18 cellular contexts compared by ENCODE assay signal in the genomic region with DNA sequence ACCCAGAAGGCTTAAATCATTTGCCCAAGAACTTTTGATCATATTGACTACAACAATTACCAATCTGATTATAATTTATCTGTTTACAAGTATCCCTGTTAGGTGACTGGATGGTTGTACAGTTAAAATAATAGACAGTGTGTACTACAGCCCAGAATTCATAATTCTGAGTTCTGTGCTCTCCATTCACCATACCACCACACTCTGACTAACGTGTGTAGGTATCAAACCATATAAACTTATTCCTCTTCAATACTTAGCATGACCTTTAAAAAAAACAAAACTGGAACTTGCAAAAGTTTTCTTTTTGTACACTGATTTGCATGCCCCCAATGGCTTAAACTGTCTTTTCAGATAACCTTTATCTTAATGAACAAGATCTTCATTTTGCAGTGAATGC. TPM values are rescaled to one million over a fixed set of nuclear protein-coding genes. Genes with fewer than 3 reads are reported as not detected.
DNase-seq lines count a peak whose midpoint lies in the region; ATAC-seq and TF ChIP-seq lines count a peak whose summit lies in the region.
"Had no signal": no experiment of that assay in that cellular context is flagged by ENCODE, and none has a peak within 500 bp of the region (broad histone marks: within the 10 kb centered on the region; RNA-seq: fewer than 3 reads in every experiment).

No MANE protein-coding gene starts in this region.

- no peaks in the 10 kb centered on the region for H3K27me3 ChIP-seq in CD4-positive, alpha-beta memory T cell (ENCODE audit: insufficient read depth, low read length)
- H3K27me3 ChIP-seq: MG63 had no signal

- TF ChIP-seq CTCF in activated CD8-positive, alpha-beta T cell treated with anti-CD3 and anti-CD28 coated beads for 36 hours (IDR thresholded peaks at IDR 0.05), result no peak

- CTCF ChIA-PET in CD4-positive, alpha-beta memory T cell (lab: Charles Lee; ENCODE audit: partially characterized antibody), result interaction anchor here (0.9 to 2.3 kb wide), 3 partner anchors 11 to 159 kb away, joined by 5 to 17 read pairs (median 5); no protein-coding TSS in a partner anchor
- CTCF ChIA-PET in activated CD8-positive, alpha-beta T cell treated with anti-CD3 and anti-CD28 coated beads for 36 hours (lab: Charles Lee), result interaction anchor here (1.2 to 15.8 kb wide), 3 partner anchors 11 to 158 kb away, joined by 4 to 326 read pairs (median 11); no protein-coding TSS in a partner anchor

- peaks cover 10% of the 10 kb centered on the region for H3K36me3 ChIP-seq in CD4-positive, alpha-beta memory T cell (ENCODE audit: insufficient read depth, low read length)
- H3K36me3 ChIP-seq: MG63 had no signal

- POLR2A ChIA-PET in CD4-positive, alpha-beta memory T cell (lab: Charles Lee; ENCODE audit: partially characterized antibody), result no interaction called here
- POLR2A ChIA-PET in activated CD8-positive, alpha-beta T cell treated with anti-CD3 and anti-CD28 coated beads for 36 hours (lab: Charles Lee), result no interaction called here

- H3K4me1 ChIP-seq in CD4-positive, alpha-beta memory T cell (ENCODE audit: insufficient read depth, low read length), result peaks cover 22% of the 10 kb centered on the region

- peaks cover 25% of the 10 kb centered on the region for H3K4me1 Mint-ChIP-seq in activated T-cell treated with anti-CD3 and anti-CD28 coated beads, Interleukin-2, amount 50 U/mL, for 72 hours (ENCODE audit: low read depth)
- peaks cover 42% of the 10 kb centered on the region for H3K4me1 Mint-ChIP-seq in activated T-cell treated with anti-CD3 and anti-CD28 coated beads, Interleukin-2, amount 50 U/mL, for 4 hours (ENCODE audit: low read depth)
- H3K4me1 Mint-ChIP-seq in CD4-positive, alpha-beta memory T cell, result peaks cover 33 to 46% (median 39%) of the 10 kb centered on the region in 4 donors
- H3K4me1 Mint-ChIP-seq in activated CD8-positive, alpha-beta T cell treated with anti-CD3 and anti-CD28 coated beads for 36 hours (ENCODE audit: low read depth), result peaks cover 43% of the 10 kb centered on the region
- peaks cover 21% of the 10 kb centered on the region for H3K4me1 Mint-ChIP-seq in memory B cell

- no peaks in the 10 kb centered on the region for H3K27me3 Mint-ChIP-seq in activated T-cell treated with anti-CD3 and anti-CD28 coated beads, Interleukin-2, amount 50 U/mL, for 72 hours (ENCODE audit: low read depth)
- H3K27me3 Mint-ChIP-seq in activated T-cell treated with anti-CD3 and anti-CD28 coated beads, Interleukin-2, amount 50 U/mL, for 4 hours (ENCODE audit: low read depth), result no peaks in the 10 kb centered on the region
- H3K27me3 Mint-ChIP-seq in CD4-positive, alpha-beta memory T cell, result no peaks in the 10 kb centered on the region
- H3K27me3 Mint-ChIP-seq in activated CD8-positive, alpha-beta T cell treated with anti-CD3 and anti-CD28 coated beads for 36 hours, result no peaks in the 10 kb centered on the region
- no peaks in the 10 kb centered on the region for H3K27me3 Mint-ChIP-seq in memory B cell

- no peak overlapping the region for H3K27ac ChIP-seq in CD4-positive, alpha-beta memory T cell (ENCODE audit: low read depth, low read length)
- H3K27ac ChIP-seq: KMS-11 had no signal

- ATAC-seq in activated T-cell treated with anti-CD3 and anti-CD28 coated beads, Interleukin-2, amount 50 U/mL, for 72 hours (replicated peaks in 1 of 2), result no peak
- no peak for ATAC-seq in activated T-cell treated with anti-CD3 and anti-CD28 coated beads, Interleukin-2, amount 50 U/mL, for 4 hours
- ATAC-seq in activated CD8-positive, alpha-beta T cell treated with anti-CD3 and anti-CD28 coated beads for 36 hours, result peak; percentile 64
- ATAC-seq in memory B cell (ENCODE audit: low read depth) (no peak), GM18502 (IDR thresholded peaks at IDR 0.05; ENCODE audit: poor library complexity, unreplicated experiment) (no peak)
- ATAC-seq: Panc1 had no signal

- no peaks in the 10 kb centered on the region for H3K9me3 ChIP-seq in CD4-positive, alpha-beta memory T cell (ENCODE audit: control insufficient read depth in 1 of 2, low read length in 2 of 2)
- H3K9me3 ChIP-seq: MG63 had no signal

- H3K4me3 ChIP-seq in CD4-positive, alpha-beta memory T cell (ENCODE audit: low read length in 2 of 2), result no peak overlapping the region
- H3K4me3 ChIP-seq: MG63 had no signal

- peak overlapping the region; percentile 29 for H3K27ac Mint-ChIP-seq in activated T-cell treated with anti-CD3 and anti-CD28 coated beads, Interleukin-2, amount 50 U/mL, for 72 hours
- H3K27ac Mint-ChIP-seq in CD4-positive, alpha-beta memory T cell, result peak overlapping the region; percentile 50 to 89 (median 84)
- no peak overlapping the region for H3K27ac Mint-ChIP-seq in activated CD8-positive, alpha-beta T cell treated with anti-CD3 and anti-CD28 coated beads for 36 hours
- H3K27ac Mint-ChIP-seq in memory B cell, result peak overlapping the region; percentile 69

- H3K9me3 Mint-ChIP-seq in activated T-cell treated with anti-CD3 and anti-CD28 coated beads, Interleukin-2, amount 50 U/mL, for 72 hours, result no peaks in the 10 kb centered on the region
- H3K9me3 Mint-ChIP-seq in activated T-cell treated with anti-CD3 and anti-CD28 coated beads, Interleukin-2, amount 50 U/mL, for 4 hours, result no peaks in the 10 kb centered on the region
- peaks cover 0 to 1% (median 0%) of the 10 kb centered on the region in 8 donors for H3K9me3 Mint-ChIP-seq in CD4-positive, alpha-beta memory T cell
- no peaks in the 10 kb centered on the region for H3K9me3 Mint-ChIP-seq in activated CD8-positive, alpha-beta T cell treated with anti-CD3 and anti-CD28 coated beads for 36 hours
- no peaks in the 10 kb centered on the region for H3K9me3 Mint-ChIP-seq in memory B cell
- H3K9me3 Mint-ChIP-seq: H9 had no signal

- no peak overlapping the region for H3K4me3 Mint-ChIP-seq in activated T-cell treated with anti-CD3 and anti-CD28 coated beads, Interleukin-2, amount 50 U/mL, for 72 hours
- no peak overlapping the region for H3K4me3 Mint-ChIP-seq in activated T-cell treated with anti-CD3 and anti-CD28 coated beads, Interleukin-2, amount 50 U/mL, for 4 hours
- H3K4me3 Mint-ChIP-seq in CD4-positive, alpha-beta memory T cell, result no peak overlapping the region
- H3K4me3 Mint-ChIP-seq in activated CD8-positive, alpha-beta T cell treated with anti-CD3 and anti-CD28 coated beads for 36 hours, result no peak overlapping the region
- no peak overlapping the region for H3K4me3 Mint-ChIP-seq in memory B cell
- H3K4me3 Mint-ChIP-seq: H9 had no signal

- intact Hi-C loops in CD4-positive, alpha-beta memory T cell (cut with micrococcal nuclease), result no loop called here
- intact Hi-C loops in activated CD8-positive, alpha-beta T cell treated with anti-CD3 and anti-CD28 coated beads for 36 hours (cut with micrococcal nuclease), result loop anchor here (5.0 kb wide), 1 partner anchor 47 kb away; no protein-coding TSS in a partner anchor
- intact Hi-C loops in head of caudate nucleus (cut with DNase I), result no loop called here

- no peak for DNase-seq in activated T-cell treated with anti-CD3 and anti-CD28 coated beads, Interleukin-2, amount 50 U/mL, for 72 hours
- no peak for DNase-seq in activated T-cell treated with anti-CD3 and anti-CD28 coated beads, Interleukin-2, amount 50 U/mL, for 4 hours
- DNase-seq in CD4-positive, alpha-beta memory T cell, result no peak
- no peak for DNase-seq in activated CD8-positive, alpha-beta T cell treated with anti-CD3 and anti-CD28 coated beads for 36 hours
- no peak for DNase-seq in memory B cell (ENCODE audit: low spot score in 2 of 2)
- DNase-seq in DMS 273 treated with DMSO at 0.1 percent for 48 hours (lab: John Stamatoyannopoulos, UW), result no peak
- DNase-seq in head of caudate nucleus, result no peak
- DNase-seq: C1 segment of cervical spinal cord, Calu3, H9, MG63, NCI-H1092, NCI-H2107, NCI-H2227 treated with DMSO at 0.1 percent for 48 hours, NCI-H524 had no signal

- peaks cover 2 to 14% of the 10 kb centered on the region in 2 donors for H3K36me3 Mint-ChIP-seq in activated T-cell treated with anti-CD3 and anti-CD28 coated beads, Interleukin-2, amount 50 U/mL, for 72 hours (ENCODE audit: insufficient read depth in 2 of 2)
- peaks cover 17% of the 10 kb centered on the region for H3K36me3 Mint-ChIP-seq in activated T-cell treated with anti-CD3 and anti-CD28 coated beads, Interleukin-2, amount 50 U/mL, for 4 hours (ENCODE audit: insufficient read depth)
- H3K36me3 Mint-ChIP-seq in CD4-positive, alpha-beta memory T cell, result peaks cover 10 to 24% of the 10 kb centered on the region in 2 donors
- peaks cover 14% of the 10 kb centered on the region for H3K36me3 Mint-ChIP-seq in activated CD8-positive, alpha-beta T cell treated with anti-CD3 and anti-CD28 coated beads for 36 hours (ENCODE audit: low read depth)
- H3K36me3 Mint-ChIP-seq in memory B cell, result peaks cover 11% of the 10 kb centered on the region

RNA-seq across cellular contexts. Expression of gene SOS1, which starts 51.0 kb away (rescaled TPM):
- total RNA-seq in activated T-cell treated with anti-CD3 and anti-CD28 coated beads, Interleukin-2, amount 50 U/mL, for 72 hours, result 100 to 1,000 TPM in 1 of 2 donors, 10 to 100 TPM in 1; 94.6 to 110 TPM
- total RNA-seq in activated T-cell treated with anti-CD3 and anti-CD28 coated beads, Interleukin-2, amount 50 U/mL, for 4 hours, result 10 to 100 TPM; 21.0 to 31.5 (median 24.7) TPM
- 100 to 1,000 TPM in 1 of 2 experiments, 10 to 100 TPM in 1; 94.4 to 103 TPM for total RNA-seq in CD4-positive, alpha-beta memory T cell
- 10 to 100 TPM in 1 of 2 donors, 1 to 10 TPM in 1; 5.7 to 25.6 TPM for polyA plus RNA-seq in CD4-positive, alpha-beta memory T cell
- total RNA-seq in activated CD8-positive, alpha-beta T cell treated with anti-CD3 and anti-CD28 coated beads for 36 hours, result 10 to 100 TPM; 43.6 to 56.8 TPM
